21 cellular contexts compared by ENCODE assay signal in the genomic region with DNA sequence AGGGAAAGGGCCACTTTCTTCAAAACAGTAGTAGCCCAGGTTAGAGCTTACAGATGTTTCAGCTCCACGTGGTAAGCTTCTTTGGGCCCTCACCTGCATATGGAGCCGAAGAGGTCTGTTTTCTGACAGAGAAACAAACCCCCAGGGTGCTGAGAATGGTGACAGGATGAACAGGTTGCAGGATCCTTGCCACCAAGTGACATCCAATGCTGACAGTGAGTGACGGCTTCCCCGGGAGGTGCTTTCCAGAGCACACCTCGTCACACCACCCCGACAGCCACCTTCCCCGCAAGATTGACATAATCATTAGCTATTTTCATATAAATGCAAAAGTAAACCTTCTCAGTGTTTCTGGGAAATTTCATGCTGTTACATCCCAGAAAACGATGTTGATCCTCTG.
A peak's percentile ranks its signal among the peaks of the same experiment; 100 is the strongest.
DNase-seq lines count a peak whose midpoint lies in the region; ATAC-seq and TF ChIP-seq lines count a peak whose summit lies in the region.
"Had no signal": no experiment of that assay in that cellular context is flagged by ENCODE, and none has a peak within 500 bp of the region (broad histone marks: within the 10 kb centered on the region; RNA-seq: fewer than 3 reads in every experiment).

No MANE protein-coding gene starts in this region.

- H3K36me3 Mint-ChIP-seq in GM23338 (ENCODE audit: low read depth) = peaks cover 6% of the 10 kb centered on the region; the same call in 2 of the 3 replicates
- H3K36me3 Mint-ChIP-seq in brain = no peaks in the 10 kb centered on the region
- H3K36me3 Mint-ChIP-seq: CD8-positive, alpha-beta T cell had no signal

- peaks cover 15% of the 10 kb centered on the region for H3F3A ChIP-seq in GM23338 (replicated peaks; ENCODE audit: low read depth)
- H3F3A ChIP-seq in neural cell (ENCODE audit: insufficient read depth, low read length, poor library complexity, severe bottlenecking) = peaks cover 14% of the 10 kb centered on the region

- intact Hi-C loops in spleen (cut with DNase I; ENCODE audit: low total_unique reads) = no loop called here
- intact Hi-C loops in ascending aorta (cut with DNase I) = no loop called here

- TF ChIP-seq RAD21 in neural cell (conservative IDR thresholded peaks at IDR 0.05) = no peak

- H3K9ac ChIP-seq in neural cell (ENCODE audit: low read length) = peak overlapping the region; percentile 99
- H3K9ac ChIP-seq: KMS-11 had no signal

- peak overlapping the region; percentile 100 for H3K4me2 ChIP-seq in GM23338
- H3K4me2 ChIP-seq in neural cell (ENCODE audit: low read length) = peak overlapping the region; percentile 69
- H3K4me2 ChIP-seq: KMS-11 had no signal

- H3K4me1 Mint-ChIP-seq in GM23338 (peaks cover 69% of the 10 kb centered on the region), brain (peaks cover 87% of the 10 kb centered on the region)

- TF ChIP-seq EP300 in neural cell (conservative IDR thresholded peaks at IDR 0.05; ENCODE audit: poor library complexity, severe bottlenecking) = peak; percentile 100

- in situ Hi-C loops in HAP-1 (cut with MboI; ENCODE audit: low sequenced_read_pairs) = no loop called here

- TF ChIP-seq POLR2A in spleen (IDR thresholded peaks at IDR 0.05) = no peak

- H3K4me3 ChIP-seq in GM23338 (peak overlapping the region; percentile 96; the same call in 1 of the 2 replicates), neural cell (ENCODE audit: low read length) (peak overlapping the region; percentile 94), spleen (no peak overlapping the region), HAP-1 (no peak overlapping the region), ascending aorta (no peak overlapping the region)

- H3K4me3 Mint-ChIP-seq in GM23338 = peak overlapping the region; percentile 79
- peak overlapping the region; percentile 88 to 91 (median 89) for H3K4me3 Mint-ChIP-seq in brain
- H3K4me3 Mint-ChIP-seq: CD8-positive, alpha-beta T cell had no signal

- H3K27me3 ChIP-seq in GM23338 (ENCODE audit: insufficient read depth) = peaks cover 6% of the 10 kb centered on the region
- H3K27me3 ChIP-seq in neural cell (ENCODE audit: insufficient read depth, low read depth, low read length) = no peaks in the 10 kb centered on the region
- H3K27me3 ChIP-seq in spleen (replicated peaks in 1 of 7) = peaks cover 0 to 91% (median 38%) of the 10 kb centered on the region in 7 donors
- H3K27me3 ChIP-seq in HAP-1 (ENCODE audit: low read depth) = no peaks in the 10 kb centered on the region
- no peaks in the 10 kb centered on the region for H3K27me3 ChIP-seq in ascending aorta

- no peaks in the 10 kb centered on the region for H3K9me3 Mint-ChIP-seq in GM23338
- no peaks in the 10 kb centered on the region for H3K9me3 Mint-ChIP-seq in brain
- H3K9me3 Mint-ChIP-seq: CD8-positive, alpha-beta T cell had no signal

- H3K79me2 ChIP-seq in GM23338 (replicated peaks; ENCODE audit: insufficient read depth) (peaks cover 37% of the 10 kb centered on the region), neural cell (replicated peaks; ENCODE audit: insufficient read depth, low read length) (peaks cover 25% of the 10 kb centered on the region)

- H2AFZ ChIP-seq in GM23338 (no peak overlapping the region), neural cell (ENCODE audit: low read depth, low read length) (no peak overlapping the region)

- 68 to 77% (median 74%) methylated on average over 8 of the region's 8 CpGs for WGBS in spleen, 5 donors

- peaks cover 39% of the 10 kb centered on the region for H3K27me3 Mint-ChIP-seq in GM23338 (ENCODE audit: insufficient read depth, low read depth, poor library complexity)
- H3K27me3 Mint-ChIP-seq in brain = peaks cover 3% of the 10 kb centered on the region

- H3K4me1 ChIP-seq in GM23338 (ENCODE audit: insufficient read depth) (peaks cover 46% of the 10 kb centered on the region), spleen (peaks cover 5 to 20% (median 13%) of the 10 kb centered on the region in 6 donors), HAP-1 (peaks cover 19% of the 10 kb centered on the region), ascending aorta (peaks cover 0 to 10% of the 10 kb centered on the region in 2 donors)

- H3K9me2 ChIP-seq in GM23338 (ENCODE audit: insufficient read depth) (no peaks in the 10 kb centered on the region), neural cell (ENCODE audit: insufficient read depth, low read length) (no peaks in the 10 kb centered on the region)

- no peaks in the 10 kb centered on the region for H3K36me3 ChIP-seq in GM23338 (ENCODE audit: insufficient read depth)
- no peaks in the 10 kb centered on the region for H3K36me3 ChIP-seq in neural cell (ENCODE audit: insufficient read depth, low read length)
- no peaks in the 10 kb centered on the region for H3K36me3 ChIP-seq in spleen
- H3K36me3 ChIP-seq in HAP-1 (replicated peaks) = no peaks in the 10 kb centered on the region
- H3K36me3 ChIP-seq in ascending aorta = peaks cover 0 to 5% of the 10 kb centered on the region in 2 donors

- H3K9me3 ChIP-seq in neural cell (ENCODE audit: low read length) = no peaks in the 10 kb centered on the region
- no peaks in the 10 kb centered on the region for H3K9me3 ChIP-seq in spleen
- no peaks in the 10 kb centered on the region for H3K9me3 ChIP-seq in HAP-1
- no peaks in the 10 kb centered on the region for H3K9me3 ChIP-seq in ascending aorta

- no peak for ATAC-seq in GM23338
- ATAC-seq: CD8-positive, alpha-beta T cell had no signal

- H4K20me1 ChIP-seq in GM23338 (replicated peaks; ENCODE audit: insufficient read depth) = peaks cover 18% of the 10 kb centered on the region
- no peaks in the 10 kb centered on the region for H4K20me1 ChIP-seq in neural cell (ENCODE audit: insufficient read depth)

- TF ChIP-seq CTCF in GM23338 (conservative IDR thresholded peaks at IDR 0.05; ENCODE audit: low read depth in 2 of 2) (no peak), brain (conservative IDR thresholded peaks at IDR 0.05) (no peak), neural cell (IDR thresholded peaks at IDR 0.05; ENCODE audit: poor library complexity, severe bottlenecking) (no peak), spleen (IDR thresholded peaks at IDR 0.05 in 8 of 11, conservative IDR thresholded peaks at IDR 0.05 in 3 of 11) (no peak), ascending aorta (IDR thresholded peaks at IDR 0.05) (no peak)

- H3K27ac ChIP-seq in GM23338 (ENCODE audit: low read depth) (no peak overlapping the region), neural cell (ENCODE audit: low read length) (peak overlapping the region; percentile 95), spleen (no peak overlapping the region), ascending aorta (no peak overlapping the region)
- H3K27ac ChIP-seq: KMS-11 had no signal

- no peak for DNase-seq in GM23338 (ENCODE audit: low spot score)
- peak; percentile 32 for DNase-seq in spleen
- DNase-seq in HAP-1 (ENCODE audit: low spot score in 2 of 2) = no peak
- DNase-seq in NOMO-1 treated with DMSO at 0.1 percent for 48 hours (lab: John Stamatoyannopoulos, UW; ENCODE audit: unreplicated experiment) = no peak
- no peak for DNase-seq in ascending aorta (ENCODE audit: low spot score in 2 of 2)
- DNase-seq: AML-193; CD8-positive, alpha-beta T cell; DND-41; GOT3; IMR-90; NCI-H1092 treated with DMSO at 0.1 percent for 48 hours; NCI-H1436 treated with DMSO at 0.1 percent for 48 hours; NCI-H1930; NCI-H2171; NCI-H345; NCI-H524; NCI-H774; NK-92 treated with Interleukin-12 subunit alpha and Interleukin-12 subunit beta, amount 100 ng/mL, for 24 hours had no signal

- H3K27ac Mint-ChIP-seq in GM23338 = no peak overlapping the region
- H3K27ac Mint-ChIP-seq in brain = peak overlapping the region; percentile 88 to 100 (median 99)
- H3K27ac Mint-ChIP-seq: CD8-positive, alpha-beta T cell had no signal

TF ChIP-seq in GM23338, 12 proteins besides CTCF, POLR2A, EP300 and RAD21 (continues in another document):
- TF ChIP-seq STAT1 (IDR thresholded peaks at IDR 0.05; ENCODE audit: unreplicated experiment) (no peak), ZNF331 (CRISPR knock-in tag; IDR thresholded peaks at IDR 0.05; ENCODE audit: low read depth) (no peak), EZH2phosphoT487 (IDR thresholded peaks at IDR 0.05; ENCODE audit: unreplicated experiment) (no peak), ZNF114 (CRISPR knock-in tag; IDR thresholded peaks at IDR 0.05) (no peak), POLR2AphosphoS5 (IDR thresholded peaks at IDR 0.05; ENCODE audit: low read depth) (no peak)

TF ChIP-seq in neural cell, 6 proteins besides CTCF, POLR2A, EP300 and RAD21:
- TF ChIP-seq SMC3 (conservative IDR thresholded peaks at IDR 0.05; ENCODE audit: poor library complexity) (no peak), REST (IDR thresholded peaks at IDR 0.05; ENCODE audit: borderline replicate concordance) (peak; percentile 65), POLR2AphosphoS5 (IDR thresholded peaks at IDR 0.05) (peak; percentile 95), EZH2 (IDR thresholded peaks at IDR 0.05; ENCODE audit: borderline replicate concordance, insufficient read depth, low read length, poor library complexity, severe bottlenecking) (no peak), TAF1 (IDR thresholded peaks at IDR 0.05; ENCODE audit: low read depth) (no peak), MXI1 (conservative IDR thresholded peaks at IDR 0.05; ENCODE audit: poor library complexity, severe bottlenecking) (peak; percentile 39)

Comparison
In these comparisons a context has a peak if more than half of its experiments do, and no peak if none do; other contexts are left out.
1. H3K4me3 ChIP-seq: peak in GM23338 (single experiment) and neural cell (single experiment); none in spleen (0 of 8), HAP-1 (single experiment) and ascending aorta (0 of 2).